1 cellular context compared by ENCODE assay signal in genomic region chr2:74833418-74834233, GRCh38.
TF ChIP-seq lines count a peak whose summit lies in the region.

Gene HK2 (plus strand): TSS chr2:74834127. CDS start chr2:74834581, 454 bp downstream.

TF ChIP-seq in HepG2, 621 proteins besides CTCF, POLR2A, EP300 and RAD21 (continued from another document and continues in another):
- TF ChIP-seq FUBP1 (CRISPR knock-in tag; IDR thresholded peaks at IDR 0.05; ENCODE audit: borderline replicate concordance) (no peak), GATAD2A (CRISPR knock-in tag; IDR thresholded peaks at IDR 0.05) (no peak), ZNF24 (IDR thresholded peaks at IDR 0.05) (no peak), FOXO4 (CRISPR knock-in tag; conservative IDR thresholded peaks at IDR 0.05) (peak; percentile 94; the same call in 1 of the 2 replicates), ARHGAP35 (CRISPR knock-in tag; IDR thresholded peaks at IDR 0.05; ENCODE audit: borderline replicate concordance) (no peak; the same call in 1 of the 2 replicates), ZFP90 (CRISPR knock-in tag; IDR thresholded peaks at IDR 0.05; ENCODE audit: borderline replicate concordance) (peak; percentile 89; the same call in 1 of the 2 replicates), TFE3 (CRISPR knock-in tag; IDR thresholded peaks at IDR 0.05) (no peak), PHB2 (IDR thresholded peaks at IDR 0.05; ENCODE audit: partially characterized antibody) (no peak), CENPT (CRISPR knock-in tag; IDR thresholded peaks at IDR 0.05; ENCODE audit: low read depth) (no peak), ZNF205 (CRISPR knock-in tag; IDR thresholded peaks at IDR 0.05) (no peak), MTA1 (CRISPR knock-in tag; IDR thresholded peaks at IDR 0.05; ENCODE audit: borderline replicate concordance) (peak; percentile 76; the same call in 1 of the 2 replicates), ZNF546 (CRISPR knock-in tag; conservative IDR thresholded peaks at IDR 0.05) (no peak), HNRNPH1 (optimal IDR thresholded peaks at IDR 0.05; ENCODE audit: low read depth, low read length) (no peak), SRSF1 (optimal IDR thresholded peaks at IDR 0.05; ENCODE audit: low read depth, low read length) (peak; percentile 24), KLF16 (CRISPR knock-in tag; IDR thresholded peaks at IDR 0.05) (peak in 1 of 2 experiments; percentile 88; a peak in 2 of 4 replicates), NFYC (CRISPR knock-in tag; IDR thresholded peaks at IDR 0.05) (peak; percentile 90), KLF6 (CRISPR knock-in tag; IDR thresholded peaks at IDR 0.05) (no peak; the same call in none of the 2 replicates), ZNF367 (CRISPR knock-in tag; IDR thresholded peaks at IDR 0.05; ENCODE audit: borderline replicate concordance) (no peak), NFE2L2 (IDR thresholded peaks at IDR 0.05; ENCODE audit: low read length) (no peak), RFX5 (IDR thresholded peaks at IDR 0.05; ENCODE audit: low read depth, low read length) (no peak), ZBTB20 (CRISPR knock-in tag; IDR thresholded peaks at IDR 0.05; ENCODE audit: borderline replicate concordance, low read depth) (peak; percentile 22; the same call in 1 of the 2 replicates), TERF1 (CRISPR knock-in tag; IDR thresholded peaks at IDR 0.05) (no peak), GFI1 (CRISPR knock-in tag; IDR thresholded peaks at IDR 0.05; ENCODE audit: borderline replicate concordance) (no peak), ZC3H13 (CRISPR knock-in tag; IDR thresholded peaks at IDR 0.05) (peak; percentile 66), AGO1 (IDR thresholded peaks at IDR 0.05; ENCODE audit: low read depth, low read length, poor library complexity, severe bottlenecking) (no peak), ISL2 (CRISPR knock-in tag; IDR thresholded peaks at IDR 0.05) (peak; percentile 76), FOXP4 (CRISPR knock-in tag; IDR thresholded peaks at IDR 0.05) (peak; percentile 65), ZNF652 (CRISPR knock-in tag; IDR thresholded peaks at IDR 0.05; ENCODE audit: borderline replicate concordance, low read depth) (no peak), SMARCE1 (IDR thresholded peaks at IDR 0.05; ENCODE audit: borderline replicate concordance) (no peak), FOXC1 (CRISPR knock-in tag; IDR thresholded peaks at IDR 0.05; ENCODE audit: borderline replicate concordance) (no peak), RFXANK (CRISPR knock-in tag; IDR thresholded peaks at IDR 0.05) (no peak), THRA (CRISPR knock-in tag; IDR thresholded peaks at IDR 0.05; ENCODE audit: borderline replicate concordance) (peak; percentile 16; the same call in 1 of the 2 replicates), ZNF614 (CRISPR knock-in tag; IDR thresholded peaks at IDR 0.05; ENCODE audit: borderline replicate concordance) (peak; percentile 39; the same call in 1 of the 2 replicates), ZNF343 (CRISPR knock-in tag; IDR thresholded peaks at IDR 0.05) (peak; percentile 61; the same call in 1 of the 2 replicates), SP4 (CRISPR knock-in tag; IDR thresholded peaks at IDR 0.05) (peak; percentile 96), TARDBP (CRISPR knock-in tag; IDR thresholded peaks at IDR 0.05) (no peak), ATF7-NPFF (CRISPR knock-in tag; IDR thresholded peaks at IDR 0.05; ENCODE audit: low read depth) (peak; percentile 70; the same call in 1 of the 2 replicates), ZNF570 (CRISPR knock-in tag; IDR thresholded peaks at IDR 0.05; ENCODE audit: borderline replicate concordance) (0 out of 2 replicates have a peak, but pooled peaks have one; percentile 21), XBP1 (CRISPR knock-in tag; IDR thresholded peaks at IDR 0.05) (no peak), TFDP2 (CRISPR knock-in tag; IDR thresholded peaks at IDR 0.05) (peak; percentile 70; the same call in 1 of the 2 replicates), ZNF232 (CRISPR knock-in tag; IDR thresholded peaks at IDR 0.05; ENCODE audit: borderline replicate concordance) (peak; percentile 95; the same call in 1 of the 2 replicates), ZNF704 (CRISPR knock-in tag; IDR thresholded peaks at IDR 0.05; ENCODE audit: borderline replicate concordance) (0 out of 2 replicates have a peak, but pooled peaks have one; percentile 79), KLF9 (CRISPR knock-in tag; IDR thresholded peaks at IDR 0.05; ENCODE audit: low read depth) (no peak)
- TF ChIP-seq, protein P1, sequence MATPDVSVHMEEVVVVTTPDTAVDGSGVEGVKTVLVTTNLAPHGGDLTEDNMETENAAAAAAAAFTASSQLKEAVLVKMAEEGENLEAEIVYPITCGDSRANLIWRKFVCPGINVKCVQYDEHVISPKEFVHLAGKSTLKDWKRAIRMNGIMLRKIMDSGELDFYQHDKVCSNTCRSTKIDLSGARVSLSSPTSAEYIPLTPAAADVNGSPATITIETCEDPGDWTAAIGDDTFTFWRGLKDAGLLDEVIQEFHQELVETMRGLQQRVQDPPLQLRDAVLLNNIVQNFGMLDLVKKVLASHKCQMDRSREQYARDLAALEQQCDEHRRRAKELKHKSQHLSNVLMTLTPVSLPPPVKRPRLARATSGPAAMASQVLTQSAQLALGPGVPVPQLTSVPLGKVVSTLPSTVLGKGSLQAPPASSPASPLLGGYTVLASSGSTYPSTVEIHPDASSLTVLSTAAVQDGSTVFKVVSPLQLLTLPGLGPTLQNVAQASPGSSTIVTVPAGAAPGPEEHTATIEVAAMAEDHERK (CRISPR knock-in tag; IDR thresholded peaks at IDR 0.05; ENCODE audit: low read depth) = no peak
- TF ChIP-seq, protein P2, sequence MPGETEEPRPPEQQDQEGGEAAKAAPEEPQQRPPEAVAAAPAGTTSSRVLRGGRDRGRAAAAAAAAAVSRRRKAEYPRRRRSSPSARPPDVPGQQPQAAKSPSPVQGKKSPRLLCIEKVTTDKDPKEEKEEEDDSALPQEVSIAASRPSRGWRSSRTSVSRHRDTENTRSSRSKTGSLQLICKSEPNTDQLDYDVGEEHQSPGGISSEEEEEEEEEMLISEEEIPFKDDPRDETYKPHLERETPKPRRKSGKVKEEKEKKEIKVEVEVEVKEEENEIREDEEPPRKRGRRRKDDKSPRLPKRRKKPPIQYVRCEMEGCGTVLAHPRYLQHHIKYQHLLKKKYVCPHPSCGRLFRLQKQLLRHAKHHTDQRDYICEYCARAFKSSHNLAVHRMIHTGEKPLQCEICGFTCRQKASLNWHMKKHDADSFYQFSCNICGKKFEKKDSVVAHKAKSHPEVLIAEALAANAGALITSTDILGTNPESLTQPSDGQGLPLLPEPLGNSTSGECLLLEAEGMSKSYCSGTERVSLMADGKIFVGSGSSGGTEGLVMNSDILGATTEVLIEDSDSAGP (CRISPR knock-in tag; IDR thresholded peaks at IDR 0.05; ENCODE audit: borderline replicate concordance) = no peak
- TF ChIP-seq, protein P3, sequence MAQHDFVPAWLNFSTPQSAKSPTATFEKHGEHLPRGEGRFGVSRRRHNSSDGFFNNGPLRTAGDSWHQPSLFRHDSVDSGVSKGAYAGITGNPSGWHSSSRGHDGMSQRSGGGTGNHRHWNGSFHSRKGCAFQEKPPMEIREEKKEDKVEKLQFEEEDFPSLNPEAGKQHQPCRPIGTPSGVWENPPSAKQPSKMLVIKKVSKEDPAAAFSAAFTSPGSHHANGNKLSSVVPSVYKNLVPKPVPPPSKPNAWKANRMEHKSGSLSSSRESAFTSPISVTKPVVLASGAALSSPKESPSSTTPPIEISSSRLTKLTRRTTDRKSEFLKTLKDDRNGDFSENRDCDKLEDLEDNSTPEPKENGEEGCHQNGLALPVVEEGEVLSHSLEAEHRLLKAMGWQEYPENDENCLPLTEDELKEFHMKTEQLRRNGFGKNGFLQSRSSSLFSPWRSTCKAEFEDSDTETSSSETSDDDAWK (CRISPR knock-in tag; IDR thresholded peaks at IDR 0.05) = no peak
